Comparison of ENCODE assay signal across 33 cellular contexts in the genomic region with DNA sequence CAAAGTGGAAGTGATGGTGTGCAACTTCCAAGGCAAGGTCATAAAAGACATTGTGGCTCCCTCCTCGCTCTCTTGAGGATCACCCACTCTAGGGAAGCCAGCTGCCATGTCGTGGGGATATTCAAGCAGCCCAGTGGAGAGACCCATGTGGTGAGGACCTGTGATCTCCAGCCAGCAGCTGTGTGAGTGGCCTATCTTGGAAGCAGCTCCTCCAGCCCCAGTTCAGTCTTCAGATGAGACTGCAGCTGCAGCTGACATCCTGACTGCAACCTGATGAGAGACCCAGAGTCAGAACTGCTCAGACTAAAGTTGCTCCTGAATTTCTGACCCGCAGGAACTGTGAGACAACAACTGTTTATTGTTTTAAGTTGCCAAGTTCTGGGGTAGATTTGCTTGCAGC.
"Had no signal": no experiment of that assay in that cellular context is flagged by ENCODE, and none has a peak within 500 bp of the region (broad histone marks: within the 10 kb centered on the region; RNA-seq: fewer than 3 reads in every experiment).

No MANE protein-coding gene starts in this region.

- H3K36me3 ChIP-seq: gastroesophageal sphincter, pancreas, right lobe of liver, vagina had no signal

- H2AFZ ChIP-seq: hepatocyte had no signal

- H3K4me1 ChIP-seq: foreskin keratinocyte, pancreas had no signal

- ATAC-seq: esophagus mucosa; foreskin keratinocyte; gastroesophageal sphincter; heart left ventricle; left lobe of liver; mucosa of descending colon; naive thymus-derived CD8-positive, alpha-beta T cell; pancreas; right lobe of liver; stimulated activated effector memory CD8-positive, alpha-beta T cell treated with anti-CD3 and anti-CD28 coated beads, Interleukin-12 subunit alpha, Interleukin-12 subunit beta, amount 100 ng/mL, for 72 hours had no signal

- H3K4me3 ChIP-seq: coronary artery, gastroesophageal sphincter, heart left ventricle, hepatocyte, lung, mucosa of descending colon, pancreas, right lobe of liver, smooth muscle cell, stomach, testis, tibial nerve, upper lobe of left lung, vagina had no signal

- H3K27ac Mint-ChIP-seq: endodermal cell; memory B cell; mesothelial cell of epicardium; naive thymus-derived CD8-positive, alpha-beta T cell had no signal

- H3K79me2 ChIP-seq: hepatocyte had no signal

- H3K27ac ChIP-seq: epithelial cell of prostate, foreskin keratinocyte, gastroesophageal sphincter, heart left ventricle, hepatocyte, neutrophil, pancreas, right lobe of liver, stomach, testis, tibial nerve, upper lobe of left lung, vagina had no signal

- DNase-seq: dermis blood vessel endothelial cell; endodermal cell; foreskin keratinocyte; heart left ventricle; kidney; mucosa of descending colon; naive thymus-derived CD8-positive, alpha-beta T cell; pancreas; retina; right lobe of liver; stimulated activated CD4-positive, alpha-beta T cell treated with anti-CD3 and anti-CD28 coated beads, Interleukin-12 subunit alpha, Interleukin-12 subunit beta, amount 100 ng/mL, for 4 hours; stimulated activated CD4-positive, alpha-beta T cell treated with anti-CD3 and anti-CD28 coated beads, Interleukin-1b, Interleukin-23, amount 100 ng/mL, for 48 hours; stimulated activated CD4-positive, alpha-beta T cell treated with anti-CD3 and anti-CD28 coated beads, Interleukin-4, amount 100 ng/mL, for 24 hours; stimulated activated naive CD4-positive, alpha-beta T cell treated with Interleukin-2 at 50 U/mL for 16 hours; stomach; testis; upper lobe of left lung had no signal

- H3K9me3 ChIP-seq: gastroesophageal sphincter, mucosa of descending colon, neutrophil, pancreas, right lobe of liver, testis, tibial nerve, upper lobe of left lung, vagina had no signal

- H3K4me3 Mint-ChIP-seq: central memory CD8-positive, alpha-beta T cell; endodermal cell; memory B cell; mesothelial cell of epicardium; neural crest cell; stimulated activated effector memory CD8-positive, alpha-beta T cell treated with anti-CD3 and anti-CD28 coated beads, Interleukin-12 subunit alpha, Interleukin-12 subunit beta, amount 100 ng/mL, for 72 hours had no signal

- H3K27me3 Mint-ChIP-seq: central memory CD8-positive, alpha-beta T cell; memory B cell had no signal

- H3K27me3 ChIP-seq: foreskin keratinocyte, gastroesophageal sphincter, heart left ventricle, hepatocyte, neutrophil, pancreas, right lobe of liver, stomach, testis, tibial nerve, upper lobe of left lung, vagina had no signal

- H3K4me2 ChIP-seq: hepatocyte, smooth muscle cell had no signal

- H3K9me3 Mint-ChIP-seq: central memory CD8-positive, alpha-beta T cell; memory B cell; stimulated activated effector memory CD8-positive, alpha-beta T cell treated with anti-CD3 and anti-CD28 coated beads, Interleukin-12 subunit alpha, Interleukin-12 subunit beta, amount 100 ng/mL, for 72 hours had no signal

- H3K4me1 Mint-ChIP-seq: central memory CD8-positive, alpha-beta T cell; endodermal cell; memory B cell; stimulated activated effector memory CD8-positive, alpha-beta T cell treated with anti-CD3 and anti-CD28 coated beads, Interleukin-12 subunit alpha, Interleukin-12 subunit beta, amount 100 ng/mL, for 72 hours had no signal
